In the genomic region with DNA sequence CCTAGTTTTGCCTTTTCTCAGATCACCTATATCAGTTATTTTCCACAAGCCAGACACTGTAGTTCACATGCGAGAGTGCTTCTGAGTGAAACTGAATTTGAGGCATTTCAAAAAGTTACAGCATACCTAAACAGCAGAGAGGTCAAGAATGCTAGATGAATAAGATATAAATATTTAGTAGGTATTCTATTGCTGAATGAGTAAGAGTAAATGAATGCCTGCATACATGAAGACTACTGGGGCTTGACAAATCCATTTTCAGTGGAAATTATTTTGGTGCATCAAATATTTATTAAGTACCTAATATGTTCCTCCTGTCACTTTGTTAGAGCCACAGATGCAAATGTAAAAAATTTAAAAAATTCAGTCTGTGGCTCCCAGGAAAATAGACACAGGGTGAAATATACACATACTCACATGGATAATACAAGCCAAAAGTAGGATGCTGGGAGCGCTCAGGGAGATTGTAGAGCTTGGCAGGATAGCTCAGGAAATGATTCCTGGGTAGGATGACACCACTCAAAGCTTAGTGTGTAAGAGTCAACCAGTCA, we compare ENCODE assay signal across 14 cellular contexts. TPM values are rescaled to one million over a fixed set of nuclear protein-coding genes. Genes with fewer than 3 reads are reported as not detected.
DNase-seq lines count a peak whose midpoint lies in the region; ATAC-seq and TF ChIP-seq lines count a peak whose summit lies in the region.
"Had no signal": no experiment of that assay in that cellular context is flagged by ENCODE, and none has a peak within 500 bp of the region (broad histone marks: within the 10 kb centered on the region; RNA-seq: fewer than 3 reads in every experiment).

No MANE protein-coding gene starts in this region.

- DNase-seq in AG04450 (ENCODE audit: low read depth, low spot score), result no peak
- DNase-seq in LHCN-M2 (ENCODE audit: low read depth), result peak; percentile 34
- peak; percentile 76 for DNase-seq in astrocyte of the hippocampus (ENCODE audit: low read depth, low spot score)
- DNase-seq in kidney tubule cell (ENCODE audit: low spot score), result peak; percentile 91
- DNase-seq in NCI-H526 treated with DMSO at 0.1 percent for 48 hours (lab: John Stamatoyannopoulos, UW), result no peak
- DNase-seq in OCI-M1 (lab: John Stamatoyannopoulos, UW), result no peak
- DNase-seq in GM10266 (ENCODE audit: extremely low spot score), result no peak
- DNase-seq: NCI-H1417; NCI-H2171 treated with DMSO at 0.1 percent for 48 hours; stimulated activated CD4-positive, alpha-beta T cell treated with anti-CD3 and anti-CD28 coated beads, Interleukin-4, amount 100 ng/mL, for 1 hour; WERI-Rb-1 had no signal

- H3K9me3 ChIP-seq in AG04450 (ENCODE audit: control insufficient read depth, insufficient read depth, low read length), result no peaks in the 10 kb centered on the region
- H3K9me3 ChIP-seq: neutrophil had no signal

- POLR2A ChIA-PET in AG04450 (lab: Yijun Ruan, JAX), result interaction anchor here (0.8 to 2.3 kb wide), 3 partner anchors 12 to 69 kb away, joined by 3 to 7 read pairs (median 5); no protein-coding TSS in a partner anchor

- peak overlapping the region; percentile 77 for H3K27ac ChIP-seq in AG04450 (ENCODE audit: low read depth, low read length)
- H3K27ac ChIP-seq: neutrophil, WERI-Rb-1 had no signal

- CTCF ChIA-PET in AG04450 (lab: Charles Lee), result interaction anchor here (0.6 to 1.5 kb wide), 4 partner anchors 47 to 285 kb away, joined by 3 to 5 read pairs (median 3); no protein-coding TSS in a partner anchor

- H3K27me3 ChIP-seq in AG04450 (ENCODE audit: control insufficient read depth, insufficient read depth, low read length), result no peaks in the 10 kb centered on the region
- H3K27me3 ChIP-seq: neutrophil had no signal

- no peak for TF ChIP-seq CTCF in AG04450 (IDR thresholded peaks at IDR 0.05; ENCODE audit: low read depth, low read length)
- TF ChIP-seq CTCF in GM10266 (IDR thresholded peaks at IDR 0.05; ENCODE audit: control insufficient read depth, insufficient read depth, low read depth, missing control alignments), result no peak

- H3K4me3 ChIP-seq in AG04450 (ENCODE audit: low read depth, low read length), result no peak overlapping the region

- ATAC-seq in GM19023 (IDR thresholded peaks at IDR 0.05; ENCODE audit: unreplicated experiment), result no peak
- ATAC-seq: sciatic nerve had no signal

RNA-seq across cellular contexts. Expression of a gene that starts 27.6 kb away (rescaled TPM):
- 231 and 245 TPM in 2 replicates for polyA plus RNA-seq in AG04450 (2011; rRNA removed)
- polyA minus RNA-seq in AG04450 (2011; rRNA and poly(A)+ RNA removed), result 236 and 266 TPM in 2 replicates
- 230 and 308 TPM in 2 replicates for total RNA-seq in LHCN-M2 (2014; rRNA removed)
- 222 TPM for polyA plus RNA-seq in LHCN-M2 (2012)

Comparison
In these comparisons a context has a peak if more than half of its experiments do, and no peak if none do; other contexts are left out.
1. DNase-seq: peak in LHCN-M2 (single experiment), astrocyte of the hippocampus (single experiment) and kidney tubule cell (single experiment); none in AG04450 (single experiment), NCI-H526 treated with DMSO at 0.1 percent for 48 hours (single experiment), OCI-M1 (single experiment) and GM10266 (single experiment).